Comparison of ENCODE assay signal across 17 cellular contexts in the genomic region with DNA sequence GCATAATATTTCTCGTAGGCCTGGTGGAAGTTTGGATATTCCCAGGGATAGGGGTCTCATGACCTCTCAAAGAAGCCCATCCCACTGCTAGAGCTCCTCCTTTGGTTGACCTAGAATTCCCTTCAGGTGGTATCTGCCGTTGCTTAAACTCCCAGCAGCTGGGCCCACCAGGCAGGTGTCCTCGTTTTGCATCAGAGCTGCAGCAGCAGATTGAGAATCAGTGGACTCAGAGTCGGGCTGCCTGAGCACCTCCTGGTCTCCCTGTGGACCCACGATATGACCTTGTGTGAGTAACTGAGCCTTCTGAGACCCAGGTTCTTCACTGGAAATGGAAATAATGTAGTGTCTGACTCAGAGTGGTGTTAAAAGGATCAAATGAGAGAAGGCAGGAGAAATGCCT.
"Had no signal": no experiment of that assay in that cellular context is flagged by ENCODE, and none has a peak within 500 bp of the region (broad histone marks: within the 10 kb centered on the region; RNA-seq: fewer than 3 reads in every experiment).

No MANE protein-coding gene starts in this region.

- H3K4me3 Mint-ChIP-seq: activated CD4-positive, alpha-beta T cell treated with anti-CD3 and anti-CD28 coated beads for 36 hours; activated CD8-positive, alpha-beta T cell treated with anti-CD3 and anti-CD28 coated beads, Interleukin-2, amount 10 ng/mL, durations not matched to agents 7 days and 5 days; activated naive CD4-positive, alpha-beta T cell treated with anti-CD3 and anti-CD28 coated beads, Interleukin-2, amount 50 U/mL, for 24 hours; natural killer cell treated with Interleukin-12 subunit alpha and Interleukin-12 subunit beta and Interleukin-15 and Interleukin-18, amount 100 ng/mL, for 72 hours; T-helper 2 cell treated with Interferon-gamma antibody and Interleukin-4, amounts not matched to agents 5 μg/mL and 100 μg/mL, for 36 hours; WTC11 had no signal

- H3K36me3 Mint-ChIP-seq: activated naive CD4-positive, alpha-beta T cell treated with anti-CD3 and anti-CD28 coated beads, Interleukin-2, amount 50 U/mL, for 24 hours; natural killer cell treated with Interleukin-12 subunit alpha and Interleukin-12 subunit beta and Interleukin-15 and Interleukin-18, amount 100 ng/mL, for 72 hours; WTC11 had no signal

- H3K4me1 Mint-ChIP-seq: activated CD4-positive, alpha-beta T cell treated with anti-CD3 and anti-CD28 coated beads for 36 hours; activated naive CD4-positive, alpha-beta T cell treated with anti-CD3 and anti-CD28 coated beads, Interleukin-2, amount 50 U/mL, for 24 hours had no signal

- H3K36me3 ChIP-seq: ascending aorta, lower lobe of right lung, thyroid gland had no signal

- H3K27me3 ChIP-seq: ascending aorta, thyroid gland had no signal

- ATAC-seq: activated CD4-positive, alpha-beta T cell treated with anti-CD3 and anti-CD28 coated beads for 36 hours; activated CD8-positive, alpha-beta T cell treated with anti-CD3 and anti-CD28 coated beads, Interleukin-2, amount 10 ng/mL, durations not matched to agents 7 days and 5 days; esophagus mucosa; left colon; lower lobe of right lung; natural killer cell treated with Interleukin-12 subunit alpha and Interleukin-12 subunit beta and Interleukin-15 and Interleukin-18, amount 100 ng/mL, for 72 hours; WTC11 had no signal

- H3K4me3 ChIP-seq: ascending aorta, lower lobe of right lung, thyroid gland had no signal

- H3K27me3 Mint-ChIP-seq: activated CD4-positive, alpha-beta T cell treated with anti-CD3 and anti-CD28 coated beads for 36 hours; activated naive CD4-positive, alpha-beta T cell treated with anti-CD3 and anti-CD28 coated beads, Interleukin-2, amount 50 U/mL, for 24 hours; natural killer cell treated with Interleukin-12 subunit alpha and Interleukin-12 subunit beta and Interleukin-15 and Interleukin-18, amount 100 ng/mL, for 72 hours had no signal

- H3K4me1 ChIP-seq: ascending aorta, lower lobe of right lung, thyroid gland had no signal

- H3K27ac Mint-ChIP-seq: activated CD4-positive, alpha-beta T cell treated with anti-CD3 and anti-CD28 coated beads for 36 hours; activated CD8-positive, alpha-beta T cell treated with anti-CD3 and anti-CD28 coated beads, Interleukin-2, amount 10 ng/mL, durations not matched to agents 7 days and 5 days; activated naive CD4-positive, alpha-beta T cell treated with anti-CD3 and anti-CD28 coated beads, Interleukin-2, amount 50 U/mL, for 24 hours; natural killer cell treated with Interleukin-12 subunit alpha and Interleukin-12 subunit beta and Interleukin-15 and Interleukin-18, amount 100 ng/mL, for 72 hours; T-helper 2 cell treated with Interferon-gamma antibody and Interleukin-4, amounts not matched to agents 5 μg/mL and 100 μg/mL, for 36 hours; WTC11 had no signal

- DNase-seq: activated CD4-positive, alpha-beta T cell treated with anti-CD3 and anti-CD28 coated beads for 36 hours; activated CD8-positive, alpha-beta memory T cell treated with anti-CD3 and anti-CD28 coated beads, Interleukin-2, amount 50 U/mL, for 4 hours; activated CD8-positive, alpha-beta T cell treated with anti-CD3 and anti-CD28 coated beads, Interleukin-2, amount 10 ng/mL, durations not matched to agents 7 days and 5 days; activated effector memory CD4-positive, alpha-beta T cell treated with anti-CD3 and anti-CD28 coated beads, Interleukin-2, amount 50 U/mL, for 16 hours; activated T-cell treated with anti-CD3 and anti-CD28 coated beads, Interleukin-2, amount 50 U/mL, for 48 hours; effector CD4-positive, alpha-beta T cell; left colon; lower lobe of right lung; stimulated activated CD8-positive, alpha-beta memory T cell treated with anti-CD3 and anti-CD28 coated beads, Interleukin-4, amount 100 ng/mL, for 48 hours; stimulated activated naive CD4-positive, alpha-beta T cell; thyroid gland had no signal

- H3K27ac ChIP-seq: ascending aorta, lower lobe of right lung, thyroid gland had no signal

- H3K9me3 Mint-ChIP-seq: activated naive CD4-positive, alpha-beta T cell treated with anti-CD3 and anti-CD28 coated beads, Interleukin-2, amount 50 U/mL, for 24 hours; natural killer cell treated with Interleukin-12 subunit alpha and Interleukin-12 subunit beta and Interleukin-15 and Interleukin-18, amount 100 ng/mL, for 72 hours; T-helper 2 cell treated with Interferon-gamma antibody and Interleukin-4, amounts not matched to agents 5 μg/mL and 100 μg/mL, for 36 hours had no signal

- H3K9me3 ChIP-seq: ascending aorta, lower lobe of right lung, thyroid gland had no signal
